Comparison of ENCODE assay signal across 20 cellular contexts in the genomic region with DNA sequence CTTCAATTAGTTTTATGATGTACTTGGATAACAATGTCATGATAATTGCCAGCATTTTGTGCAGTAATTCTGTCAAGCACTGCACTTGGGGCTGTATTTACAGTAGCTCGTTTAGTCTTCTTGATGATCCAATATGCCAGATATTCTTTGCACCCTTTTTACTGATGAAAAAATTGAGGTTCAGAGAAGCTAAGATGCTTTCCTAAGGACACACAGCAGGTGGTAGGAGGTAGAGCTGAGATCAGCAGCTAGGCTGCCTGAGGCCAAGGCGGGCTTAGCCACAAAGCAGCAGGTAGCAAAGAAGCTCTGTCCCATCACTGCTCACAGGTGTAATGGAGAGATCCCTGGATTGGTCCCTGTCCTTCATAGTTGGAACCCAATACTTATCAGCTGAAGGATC. TPM values are rescaled to one million over a fixed set of nuclear protein-coding genes. Genes with fewer than 3 reads are reported as not detected.
A peak's percentile ranks its signal among the peaks of the same experiment; 100 is the strongest.
DNase-seq lines count a peak whose midpoint lies in the region; ATAC-seq, FAIRE-seq and TF ChIP-seq lines count a peak whose summit lies in the region.
"Had no signal": no experiment of that assay in that cellular context is flagged by ENCODE, and none has a peak within 500 bp of the region (broad histone marks: within the 10 kb centered on the region; RNA-seq: fewer than 3 reads in every experiment).

No MANE protein-coding gene starts in this region.

- POLR2A ChIA-PET in HepG2 (lab: Yijun Ruan, JAX) (no interaction called here), K562 (lab: Yijun Ruan, JAX) (interaction anchor here (0.6 to 1.5 kb wide), 2 partner anchors 20 to 399 kb away, joined by 3 to 5 read pairs; no protein-coding TSS in a partner anchor)

- FAIRE-seq in HepG2 (lab: Jason Lieb, UNC) (no peak), K562 (lab: Jason Lieb, UNC) (peak; percentile 42)
- FAIRE-seq: A204.1, GM12892, GM18507 had no signal

- no peaks in the 10 kb centered on the region for H4K20me1 ChIP-seq in HepG2 (ENCODE audit: insufficient read depth, low read length)
- H4K20me1 ChIP-seq in K562 (replicated peaks; ENCODE audit: control insufficient read depth, insufficient read depth, low read length): 0 out of 2 replicates have a peak, but pooled peaks cover 4% of the 10 kb centered on the region
- H4K20me1 ChIP-seq: BLaER1 had no signal

- H3K4me3 Mint-ChIP-seq in stimulated activated effector memory CD8-positive, alpha-beta T cell treated with anti-CD3 and anti-CD28 coated beads, Interleukin-12 subunit alpha, Interleukin-12 subunit beta, amount 100 ng/mL, for 72 hours: no peak overlapping the region
- H3K4me3 Mint-ChIP-seq: CD14-positive monocyte; CD4-positive, alpha-beta memory T cell; H9 had no signal

- in situ Hi-C loops in HepG2 (cut with HindIII; ENCODE audit: extremely low pct_ligation_motif_present, low pct_unique_long_range_greater_than_20kb) (loop anchor here (10.0 kb wide), 1 partner anchor 859 kb away; no protein-coding TSS in a partner anchor), K562 (cut with MboI) (loop anchor here (25.0 kb wide), 1 partner anchor 871 kb away; no protein-coding TSS in a partner anchor)

- H3K27me3 ChIP-seq in HepG2 (ENCODE audit: control insufficient read depth in 1 of 2, insufficient read depth in 2 of 2, low read length in 2 of 2) (peaks cover 4 to 13% of the 10 kb centered on the region in 2 experiments; a peak in 4 of 5 replicates), right lobe of liver (no peaks in the 10 kb centered on the region), K562 (ENCODE audit: control insufficient read depth in 2 of 2, insufficient read depth in 2 of 2, low read length in 2 of 2) (peaks cover 16 to 41% of the 10 kb centered on the region in 2 experiments), breast epithelium (no peaks in the 10 kb centered on the region)
- H3K27me3 ChIP-seq: BLaER1 had no signal

- no peaks in the 10 kb centered on the region for H3K79me2 ChIP-seq in HepG2 (ENCODE audit: insufficient read depth, low read length)
- no peaks in the 10 kb centered on the region for H3K79me2 ChIP-seq in K562 (ENCODE audit: control insufficient read depth, insufficient read depth, low read length)

- no peaks in the 10 kb centered on the region for H3K36me3 Mint-ChIP-seq in stimulated activated effector memory CD8-positive, alpha-beta T cell treated with anti-CD3 and anti-CD28 coated beads, Interleukin-12 subunit alpha, Interleukin-12 subunit beta, amount 100 ng/mL, for 72 hours
- H3K36me3 Mint-ChIP-seq: CD14-positive monocyte; CD4-positive, alpha-beta memory T cell had no signal

- H3K9me3 ChIP-seq in HepG2 (ENCODE audit: low read length) (no peaks in the 10 kb centered on the region), right lobe of liver (no peaks in the 10 kb centered on the region), K562 (replicated peaks; ENCODE audit: control insufficient read depth, insufficient read depth, low read depth, low read length) (no peaks in the 10 kb centered on the region), breast epithelium (no peaks in the 10 kb centered on the region)
- H3K9me3 ChIP-seq: BLaER1 had no signal

- intact Hi-C loops in HepG2 (cut with micrococcal nuclease; ENCODE audit: unreplicated experiment): loop anchor here (5.0 kb wide), 3 partner anchors 84 to 856 kb away; no protein-coding TSS in a partner anchor
- intact Hi-C loops in right lobe of liver (cut with DNase I): loop anchor here (10.0 kb wide), 2 partner anchors 349 to 409 kb away; no protein-coding TSS in a partner anchor
- intact Hi-C loops in K562 (cut with micrococcal nuclease): loop anchor here (2.0 to 10.0 kb wide), 2 partner anchors 83 to 239 kb away; no protein-coding TSS in a partner anchor
- intact Hi-C loops in breast epithelium (cut with DNase I; ENCODE audit: low total_unique reads): no loop called here

- no peak overlapping the region for H3K9ac ChIP-seq in HepG2 (ENCODE audit: insufficient read depth, low read depth, low read length)
- H3K9ac ChIP-seq in K562 (ENCODE audit: insufficient read depth in 1 of 2, low read depth in 2 of 2, low read length in 2 of 2): no peak overlapping the region
- H3K9ac ChIP-seq: BLaER1 had no signal

- no peak for DNase-seq in HepG2 (ENCODE audit: low spot score)
- DNase-seq in right lobe of liver: no peak
- no peak for DNase-seq in K562 (ENCODE audit: extremely low read depth in 1 of 4, low spot score in 3 of 4)
- no peak for DNase-seq in stimulated activated effector memory CD8-positive, alpha-beta T cell treated with anti-CD3 and anti-CD28 coated beads, Interleukin-12 subunit alpha, Interleukin-12 subunit beta, amount 100 ng/mL, for 72 hours (ENCODE audit: low spot score in 2 of 2)
- DNase-seq in breast epithelium (ENCODE audit: low spot score in 2 of 2): no peak
- DNase-seq: ACHN; AML-193; CD4-positive, alpha-beta memory T cell; DMS153; DMS79; GDM1; GOT3; H9 had no signal

- no peak overlapping the region for H3K4me2 ChIP-seq in HepG2 (ENCODE audit: low read depth, low read length)
- no peak overlapping the region for H3K4me2 ChIP-seq in K562 (ENCODE audit: insufficient read depth, low read length)
- H3K4me2 ChIP-seq: BLaER1 had no signal

- H3K27ac Mint-ChIP-seq in stimulated activated effector memory CD8-positive, alpha-beta T cell treated with anti-CD3 and anti-CD28 coated beads, Interleukin-12 subunit alpha, Interleukin-12 subunit beta, amount 100 ng/mL, for 72 hours: peak overlapping the region; percentile 63

- H3K4me1 Mint-ChIP-seq in stimulated activated effector memory CD8-positive, alpha-beta T cell treated with anti-CD3 and anti-CD28 coated beads, Interleukin-12 subunit alpha, Interleukin-12 subunit beta, amount 100 ng/mL, for 72 hours: peaks cover 11% of the 10 kb centered on the region

- H3K27ac ChIP-seq in HepG2 (ENCODE audit: extremely low read length, insufficient read depth, low read length) (no peak overlapping the region), right lobe of liver (no peak overlapping the region), K562 (ENCODE audit: extremely low read depth, low read depth, low read length) (no peak overlapping the region), breast epithelium (no peak overlapping the region)

- BruUV-seq in HepG2 (replicated peaks; lab: Mats Ljungman, UMichigan): no TSS peak
- no TSS peak for BruUV-seq in K562 (replicated peaks; lab: Mats Ljungman, UMichigan)

- no peak for TF ChIP-seq CTCF in HepG2 (CRISPR knock-in tag; IDR thresholded peaks at IDR 0.05)
- no peak for TF ChIP-seq CTCF in right lobe of liver (IDR thresholded peaks at IDR 0.05)
- TF ChIP-seq CTCF in K562 (IDR thresholded peaks at IDR 0.05 in 2 of 3, conservative IDR thresholded peaks at IDR 0.05 in 1 of 3; ENCODE audit: insufficient read depth in 2 of 3, low read depth in 1 of 3, low read length in 3 of 3): no peak
- no peak for TF ChIP-seq CTCF in breast epithelium (IDR thresholded peaks at IDR 0.05)

- WGBS in HepG2 (ENCODE audit: low lambda C conversion rate): 2% methylated on average over 2 of the region's 2 CpGs
- WGBS in right lobe of liver (ENCODE audit: insufficient coverage, low coverage, low lambda C conversion rate, missing lambda C conversion rate): 43% methylated on average over 2 of the region's 2 CpGs
- WGBS in K562 (ENCODE audit: insufficient coverage, low coverage, missing lambda C conversion rate): 0% methylated on average over 2 of the region's 2 CpGs

- TF ChIP-seq EP300 in HepG2 (IDR thresholded peaks at IDR 0.05; ENCODE audit: low read depth in 2 of 2, low read length in 2 of 2) (no peak), HepG2 (CRISPR knock-in tag; IDR thresholded peaks at IDR 0.05; ENCODE audit: borderline replicate concordance) (no peak), K562 (IDR thresholded peaks at IDR 0.05; ENCODE audit: low read length) (no peak)

- no peaks in the 10 kb centered on the region for H3K9me1 ChIP-seq in K562 (ENCODE audit: control insufficient read depth, insufficient read depth, low read length)

- peaks cover 18% of the 10 kb centered on the region for H3K4me1 ChIP-seq in HepG2 (ENCODE audit: insufficient read depth, low read length)
- H3K4me1 ChIP-seq in right lobe of liver: no peaks in the 10 kb centered on the region
- H3K4me1 ChIP-seq in K562 (replicated peaks in 1 of 2; ENCODE audit: control insufficient read depth in 2 of 2, insufficient read depth in 2 of 2, low read length in 2 of 2): no peaks in the 10 kb centered on the region; a peak in 1 of 5 replicates
- no peaks in the 10 kb centered on the region for H3K4me1 ChIP-seq in breast epithelium

- H3K4me3 ChIP-seq in HepG2 (replicated peaks in 1 of 3; ENCODE audit: insufficient read depth in 1 of 3, low read depth in 2 of 3, low read length in 3 of 3) (no peak overlapping the region), right lobe of liver (no peak overlapping the region), K562 (no peak overlapping the region), breast epithelium (no peak overlapping the region)
- H3K4me3 ChIP-seq: BLaER1 had no signal

- H3K36me3 ChIP-seq in HepG2 (replicated peaks in 1 of 2; ENCODE audit: control insufficient read depth in 1 of 2, insufficient read depth in 2 of 2, low read length in 2 of 2) (no peaks in the 10 kb centered on the region), right lobe of liver (no peaks in the 10 kb centered on the region), K562 (ENCODE audit: control insufficient read depth, insufficient read depth, low read length) (no peaks in the 10 kb centered on the region), breast epithelium (no peaks in the 10 kb centered on the region)
- H3K36me3 ChIP-seq: BLaER1 had no signal

- TF ChIP-seq RAD21 in HepG2 (CRISPR knock-in tag; IDR thresholded peaks at IDR 0.05) (no peak), K562 (CRISPR knock-in tag; conservative IDR thresholded peaks at IDR 0.05 in 1 of 2, IDR thresholded peaks at IDR 0.05 in 1 of 2) (no peak)

- ATAC-seq in HepG2: no peak
- no peak for ATAC-seq in right lobe of liver
- no peak for ATAC-seq in K562
- no peak for ATAC-seq in stimulated activated effector memory CD8-positive, alpha-beta T cell treated with anti-CD3 and anti-CD28 coated beads, Interleukin-12 subunit alpha, Interleukin-12 subunit beta, amount 100 ng/mL, for 72 hours
- no peak for ATAC-seq in GM21390 (IDR thresholded peaks at IDR 0.05; ENCODE audit: unreplicated experiment)

- H3K9me3 Mint-ChIP-seq in stimulated activated effector memory CD8-positive, alpha-beta T cell treated with anti-CD3 and anti-CD28 coated beads, Interleukin-12 subunit alpha, Interleukin-12 subunit beta, amount 100 ng/mL, for 72 hours: no peaks in the 10 kb centered on the region
- H3K9me3 Mint-ChIP-seq: CD14-positive monocyte; CD4-positive, alpha-beta memory T cell; H9 had no signal

- CTCF ChIA-PET in HepG2 (lab: Yijun Ruan, JAX; ENCODE audit: low intra/inter-chr PET ratio, low total read pairs): interaction anchor here (2.7 kb wide), 1 partner anchor 351 kb away, joined by 36 read pairs; no protein-coding TSS in a partner anchor
- CTCF ChIA-PET in K562 (lab: Yijun Ruan, JAX; ENCODE audit: low intra/inter-chr PET ratio): interaction anchor here (0.6 to 5.5 kb wide), 2 partner anchors 349 to 405 kb away, joined by 4 to 67 read pairs; no protein-coding TSS in a partner anchor

- H2AFZ ChIP-seq in HepG2 (ENCODE audit: low read length): no peak overlapping the region
- H2AFZ ChIP-seq in K562 (ENCODE audit: low read depth, low read length): no peak overlapping the region

- TF ChIP-seq POLR2A in HepG2 (IDR thresholded peaks at IDR 0.05; ENCODE audit: insufficient read depth in 1 of 2, low read depth in 2 of 2, low read length in 2 of 2) (no peak), right lobe of liver (IDR thresholded peaks at IDR 0.05) (no peak), K562 (conservative IDR thresholded peaks at IDR 0.05) (no peak), breast epithelium (IDR thresholded peaks at IDR 0.05) (no peak)

RNA-seq across cellular contexts. Expression of gene SUMO4, which starts 33.3 kb away (rescaled TPM):
- 0.38 and 1.2 TPM in 2 replicates for total RNA-seq in HepG2 (2016; rRNA removed; fragmentation: Illumina TruSeq; extraction: Trizol)
- not detected in 2 replicates for total RNA-seq in HepG2 (2016; cell fraction: cytosol; rRNA removed; fragmentation: Illumina TruSeq; extraction: Trizol; ENCODE audit: low read depth)
- total RNA-seq in HepG2 (2016; cell fraction: insoluble cytoplasmic fraction; rRNA removed; fragmentation: Illumina TruSeq; extraction: Trizol): 0.48 and 1.0 TPM in 2 replicates
- total RNA-seq in HepG2 (2016; cell fraction: membrane; rRNA removed; fragmentation: Illumina TruSeq; extraction: Trizol): not detected in 2 replicates
- total RNA-seq in HepG2 (2016; cell fraction: nucleus; rRNA removed; fragmentation: Illumina TruSeq; extraction: Trizol): 5.4 and 7.3 TPM in 2 replicates
- polyA plus RNA-seq in HepG2 (2011; rRNA removed): 0.10 and 0.22 TPM in 2 replicates
- polyA plus RNA-seq in HepG2 (2011; cell fraction: cytosol; rRNA removed): not detected in 2 replicates
- 0.58 and 0.73 TPM in 2 replicates for polyA plus RNA-seq in HepG2 (2011; cell fraction: nucleus; rRNA removed)
- polyA plus RNA-seq in HepG2 (2012): 0.13 and 0.25 TPM in 2 replicates
- not detected in 2 replicates for polyA plus RNA-seq in HepG2 (2016; cell fraction: cytosol; fragmentation: Illumina TruSeq; extraction: Trizol; ENCODE audit: low read depth)
- not detected in 2 replicates for polyA plus RNA-seq in HepG2 (2016; cell fraction: insoluble cytoplasmic fraction; fragmentation: Illumina TruSeq; extraction: Trizol; ENCODE audit: low read depth)
- not detected in 2 replicates for polyA plus RNA-seq in HepG2 (2016; cell fraction: membrane; fragmentation: Illumina TruSeq; extraction: Trizol; ENCODE audit: low read depth)
- polyA plus RNA-seq in HepG2 (2016; cell fraction: nucleus; fragmentation: Illumina TruSeq; extraction: Trizol; ENCODE audit: insufficient read depth, low read depth): 0.92 and 0.94 TPM in 2 replicates
- polyA minus RNA-seq in HepG2 (2011; rRNA and poly(A)+ RNA removed; ENCODE audit: low replicate concordance): 1.6 and 2.1 TPM in 2 replicates
- not detected in 2 replicates for polyA minus RNA-seq in HepG2 (2011; cell fraction: cytosol; rRNA and poly(A)+ RNA removed)
- polyA minus RNA-seq in HepG2 (2011; cell fraction: nucleus; rRNA and poly(A)+ RNA removed): 12.4 and 14.9 TPM in 2 replicates
- 1 to 10 TPM in 3 of 6 experiments, under 1 TPM in 3; 0.49 to 1.2 (median 1.0) TPM for total RNA-seq in right lobe of liver
- total RNA-seq in K562 (2011; cell fraction: chromatin; rRNA removed; ENCODE audit: low replicate concordance): 1.9 and 8.6 TPM in 2 replicates
- total RNA-seq in K562 (2011; cell fraction: nucleolus; rRNA removed): 1.5 and 2.0 TPM in 2 replicates
- total RNA-seq in K562 (2011; cell fraction: nucleoplasm; rRNA removed): 1.5 and 4.2 TPM in 2 replicates
- total RNA-seq in K562 (2014; rRNA removed): 0.50 and 1.1 TPM in 2 replicates
- 1.9 and 2.2 TPM in 2 replicates for total RNA-seq in K562 (2014; rRNA removed; fragmentation: Illumina TruSeq; extraction: Trizol)
- total RNA-seq in K562 (2015; rRNA removed; fragmentation: Illumina TruSeq; extraction: Trizol): 1.7 and 2.0 TPM in 2 replicates
- 0.60 and 0.92 TPM in 2 replicates for total RNA-seq in K562 (2021)
- polyA plus RNA-seq in K562 (2011; rRNA removed): 0.14 and 0.35 TPM in 2 replicates
- polyA plus RNA-seq in K562 (2011; cell fraction: cytosol; rRNA removed): not detected in 2 replicates
- 0.79 and 0.94 TPM in 2 replicates for polyA plus RNA-seq in K562 (2011; cell fraction: nucleus; rRNA removed)
- polyA plus RNA-seq in K562 (2012): 0.26 TPM in 1 of 2 replicates, not detected in the other
- 0.25 TPM in 1 of 2 replicates, not detected in the other for polyA plus RNA-seq in K562 (2014; fragmentation: Illumina TruSeq; extraction: Trizol)
- under 1 TPM in 1 of 2 experiments, not detected in 1; 0.27 TPM for polyA plus RNA-seq in K562 (2014; fragmentation: Nextera tagmentation; extraction: Ambion mirVana)
- polyA plus RNA-seq in K562 (2014; rRNA removed): 0.20 and 0.27 TPM in 2 replicates
- polyA minus RNA-seq in K562 (2011; rRNA and poly(A)+ RNA removed): 3.5 and 4.9 TPM in 2 replicates
- polyA minus RNA-seq in K562 (2011; cell fraction: cytosol; rRNA and poly(A)+ RNA removed): 0.76 TPM in 1 of 2 replicates, not detected in the other
- 4.3 and 7.6 TPM in 2 replicates for polyA minus RNA-seq in K562 (2011; cell fraction: nucleus; rRNA and poly(A)+ RNA removed)
- 1 to 10 TPM; 3.0 to 7.8 (median 5.6) TPM for total RNA-seq in breast epithelium

RNA-seq across cellular contexts. Expression of gene ZC3H12D, which starts 51.4 kb away (rescaled TPM):
- total RNA-seq in HepG2 (2016; rRNA removed; fragmentation: Illumina TruSeq; extraction: Trizol) (2.1 and 2.7 TPM in 2 replicates), right lobe of liver (1 to 10 TPM in 1 of 6 experiments, under 1 TPM in 5; 0.49 to 1.4 (median 0.90) TPM), K562 (2014; rRNA removed) (not detected in 2 replicates), K562 (2014; rRNA removed; fragmentation: Illumina TruSeq; extraction: Trizol) (0.04 TPM in 1 of 2 replicates, not detected in the other), K562 (2015; rRNA removed; fragmentation: Illumina TruSeq; extraction: Trizol) (0.04 and 0.19 TPM in 2 replicates), K562 (2021) (0.20 and 0.27 TPM in 2 replicates), breast epithelium (1 to 10 TPM; 2.3 to 6.4 (median 3.8) TPM)
- 0.88 and 0.91 TPM in 2 replicates for total RNA-seq in HepG2 (2016; cell fraction: cytosol; rRNA removed; fragmentation: Illumina TruSeq; extraction: Trizol; ENCODE audit: low read depth)
- total RNA-seq in HepG2 (2016; cell fraction: insoluble cytoplasmic fraction; rRNA removed; fragmentation: Illumina TruSeq; extraction: Trizol): 1.2 and 1.9 TPM in 2 replicates
- total RNA-seq in HepG2 (2016; cell fraction: membrane; rRNA removed; fragmentation: Illumina TruSeq; extraction: Trizol): 1.1 and 1.2 TPM in 2 replicates
- total RNA-seq in HepG2 (2016; cell fraction: nucleus; rRNA removed; fragmentation: Illumina TruSeq; extraction: Trizol): 2.5 and 3.1 TPM in 2 replicates
- polyA plus RNA-seq in HepG2 (2011; rRNA removed) (1.2 and 1.7 TPM in 2 replicates), K562 (2011; rRNA removed) (0.06 TPM in 1 of 2 replicates, not detected in the other), K562 (2014; fragmentation: Illumina TruSeq; extraction: Trizol) (0.12 and 0.22 TPM in 2 replicates), K562 (2014; fragmentation: Nextera tagmentation; extraction: Ambion mirVana) (not detected), K562 (2014; rRNA removed) (0.04 and 0.05 TPM in 2 replicates)
- polyA plus RNA-seq in HepG2 (2011; cell fraction: cytosol; rRNA removed): 0.85 and 1.1 TPM in 2 replicates
- 2.7 and 3.3 TPM in 2 replicates for polyA plus RNA-seq in HepG2 (2011; cell fraction: nucleus; rRNA removed)
- 0.52 and 1.1 TPM in 2 replicates for polyA plus RNA-seq in HepG2 (2012)
- 0.17 and 0.23 TPM in 2 replicates for polyA plus RNA-seq in HepG2 (2016; cell fraction: cytosol; fragmentation: Illumina TruSeq; extraction: Trizol; ENCODE audit: low read depth)
- polyA plus RNA-seq in HepG2 (2016; cell fraction: insoluble cytoplasmic fraction; fragmentation: Illumina TruSeq; extraction: Trizol; ENCODE audit: low read depth): 0.86 and 1.6 TPM in 2 replicates
- polyA plus RNA-seq in HepG2 (2016; cell fraction: membrane; fragmentation: Illumina TruSeq; extraction: Trizol; ENCODE audit: low read depth): 0.51 and 0.76 TPM in 2 replicates
- polyA plus RNA-seq in HepG2 (2016; cell fraction: nucleus; fragmentation: Illumina TruSeq; extraction: Trizol; ENCODE audit: insufficient read depth, low read depth): 2.8 and 3.1 TPM in 2 replicates
- polyA minus RNA-seq in HepG2 (2011; rRNA and poly(A)+ RNA removed; ENCODE audit: low replicate concordance): 0.54 and 3.2 TPM in 2 replicates
- 0.53 and 1.2 TPM in 2 replicates for polyA minus RNA-seq in HepG2 (2011; cell fraction: cytosol; rRNA and poly(A)+ RNA removed)
- polyA minus RNA-seq in HepG2 (2011; cell fraction: nucleus; rRNA and poly(A)+ RNA removed): 2.2 and 2.9 TPM in 2 replicates
- total RNA-seq in K562 (2011; cell fraction: chromatin; rRNA removed; ENCODE audit: low replicate concordance): 0.32 and 0.51 TPM in 2 replicates
- total RNA-seq in K562 (2011; cell fraction: nucleolus; rRNA removed): under 0.01 TPM in 1 of 2 replicates, not detected in the other
- 0.15 TPM in 1 of 2 replicates, not detected in the other for total RNA-seq in K562 (2011; cell fraction: nucleoplasm; rRNA removed)
- polyA plus RNA-seq in K562 (2011; cell fraction: cytosol; rRNA removed): 0.04 and 0.25 TPM in 2 replicates
- 0.14 and 0.28 TPM in 2 replicates for polyA plus RNA-seq in K562 (2011; cell fraction: nucleus; rRNA removed)
- polyA plus RNA-seq in K562 (2012): 0.05 and 0.07 TPM in 2 replicates
- polyA minus RNA-seq in K562 (2011; rRNA and poly(A)+ RNA removed): 0.03 TPM in 1 of 2 replicates, not detected in the other
- not detected in 2 replicates for polyA minus RNA-seq in K562 (2011; cell fraction: cytosol; rRNA and poly(A)+ RNA removed)
- 0.13 and 0.22 TPM in 2 replicates for polyA minus RNA-seq in K562 (2011; cell fraction: nucleus; rRNA and poly(A)+ RNA removed)
- total RNA-seq: HT-29 had no signal

Comparison
In these comparisons a context has a peak if more than half of its experiments do, and no peak if none do; other contexts are left out.
1. Of the 241 proteins assayed by ChIP-seq in both HepG2 and K562: peak only in HepG2: none; only in K562: ZFP36; in both: none; in neither: 240.